ENCODE assay signal across 8 cellular contexts in genomic region chr22:29267858-29268510, GRCh38. TPM values are rescaled to one million over a fixed set of nuclear protein-coding genes. Genes with fewer than 3 reads are reported as not detected.
DNase-seq lines count a peak whose midpoint lies in the region; ATAC-seq and TF ChIP-seq lines count a peak whose summit lies in the region.

TSS of gene EWSR1 (plus strand) at chr22:29268268. CDS start at chr22:29268337, 69 bp downstream.
TSS of gene RHBDD3 (minus strand) at chr22:29267981. CDS start at chr22:29265626, 2,355 bp downstream.

- peaks cover 73% of the 10 kb centered on the region for H3K4me1 ChIP-seq in left ventricle myocardium inferior
- H3K4me1 ChIP-seq in upper lobe of right lung = peaks cover 49% of the 10 kb centered on the region

- H3K4me1 Mint-ChIP-seq in T-helper 1 cell treated with Interleukin-12 subunit alpha and Interleukin-12 subunit beta and Interleukin-4 antibody, amounts not matched to agents 30 μg/mL and 1 μg/mL, for 36 hours (ENCODE audit: low read depth) = peaks cover 38% of the 10 kb centered on the region
- peaks cover 41% of the 10 kb centered on the region for H3K4me1 Mint-ChIP-seq in progenitor cell of endocrine pancreas (ENCODE audit: low read depth)

- TF ChIP-seq CTCF in left ventricle myocardium inferior (IDR thresholded peaks at IDR 0.05; ENCODE audit: borderline replicate concordance) = peak; percentile 10
- no peak for TF ChIP-seq CTCF in progenitor cell of endocrine pancreas (IDR thresholded peaks at IDR 0.05; ENCODE audit: unreplicated experiment)
- no peak for TF ChIP-seq CTCF in upper lobe of right lung (IDR thresholded peaks at IDR 0.05)

- no peaks in the 10 kb centered on the region for H3K27me3 ChIP-seq in left ventricle myocardium inferior (ENCODE audit: low read depth)
- no peaks in the 10 kb centered on the region for H3K27me3 ChIP-seq in upper lobe of right lung

- H3K4me3 Mint-ChIP-seq in T-helper 1 cell treated with Interleukin-12 subunit alpha and Interleukin-12 subunit beta and Interleukin-4 antibody, amounts not matched to agents 30 μg/mL and 1 μg/mL, for 36 hours = peak within 1 kb of the TSS; percentile 92
- peak within 1 kb of the TSS; percentile 86 for H3K4me3 Mint-ChIP-seq in progenitor cell of endocrine pancreas (ENCODE audit: low read depth)

- H3K27me3 Mint-ChIP-seq in T-helper 1 cell treated with Interleukin-12 subunit alpha and Interleukin-12 subunit beta and Interleukin-4 antibody, amounts not matched to agents 30 μg/mL and 1 μg/mL, for 36 hours (ENCODE audit: low read depth) = peaks cover 3% of the 10 kb centered on the region
- no peaks in the 10 kb centered on the region for H3K27me3 Mint-ChIP-seq in progenitor cell of endocrine pancreas

- intact Hi-C loops in left ventricle myocardium inferior (cut with micrococcal nuclease) = no loop called here
- intact Hi-C loops in upper lobe of right lung (cut with DNase I) = no loop called here

- H3K9me3 Mint-ChIP-seq in T-helper 1 cell treated with Interleukin-12 subunit alpha and Interleukin-12 subunit beta and Interleukin-4 antibody, amounts not matched to agents 30 μg/mL and 1 μg/mL, for 36 hours = no peaks in the 10 kb centered on the region
- H3K9me3 Mint-ChIP-seq in progenitor cell of endocrine pancreas (ENCODE audit: low read depth) = no peaks in the 10 kb centered on the region

- H3K4me3 ChIP-seq in left ventricle myocardium inferior = peak within 1 kb of the TSS; percentile 95
- H3K4me3 ChIP-seq in upper lobe of right lung = peak within 1 kb of the TSS; percentile 95

- ATAC-seq in HG02885 (IDR thresholded peaks at IDR 0.05; ENCODE audit: poor library complexity, unreplicated experiment) (peak; percentile 81), upper lobe of right lung (peak; percentile 94)

- DNase-seq in NCI-H1694 treated with DMSO at 0.1 percent for 48 hours (lab: John Stamatoyannopoulos, UW) = peak; percentile 90
- DNase-seq in amniotic stem cell (lab: John Stamatoyannopoulos, UW) = peak; percentile 96
- peak; percentile 95 for DNase-seq in left ventricle myocardium inferior
- DNase-seq in progenitor cell of endocrine pancreas (ENCODE audit: low spot score, unreplicated experiment) = peak; percentile 97
- peak; percentile 97 for DNase-seq in upper lobe of right lung

- H3K9me3 ChIP-seq in left ventricle myocardium inferior (replicated peaks) (no peaks in the 10 kb centered on the region), upper lobe of right lung (no peaks in the 10 kb centered on the region)

- TF ChIP-seq POLR2A in GM15510 (IDR thresholded peaks at IDR 0.05; ENCODE audit: borderline replicate concordance, extremely low read depth, insufficient read length) = peak; percentile 69

- peaks cover 29% of the 10 kb centered on the region for H3K36me3 ChIP-seq in left ventricle myocardium inferior
- peaks cover 14% of the 10 kb centered on the region for H3K36me3 ChIP-seq in upper lobe of right lung

- H3K27ac Mint-ChIP-seq in T-helper 1 cell treated with Interleukin-12 subunit alpha and Interleukin-12 subunit beta and Interleukin-4 antibody, amounts not matched to agents 30 μg/mL and 1 μg/mL, for 36 hours = peak within 1 kb of the TSS; percentile 95
- H3K27ac Mint-ChIP-seq in progenitor cell of endocrine pancreas = peak within 1 kb of the TSS; percentile 100

- H3K27ac ChIP-seq in left ventricle myocardium inferior (replicated peaks) (peak within 1 kb of the TSS; percentile 100), upper lobe of right lung (peak within 1 kb of the TSS; percentile 100)

- peaks cover 33% of the 10 kb centered on the region for H3K36me3 Mint-ChIP-seq in T-helper 1 cell treated with Interleukin-12 subunit alpha and Interleukin-12 subunit beta and Interleukin-4 antibody, amounts not matched to agents 30 μg/mL and 1 μg/mL, for 36 hours (ENCODE audit: low read depth)
- H3K36me3 Mint-ChIP-seq in progenitor cell of endocrine pancreas (ENCODE audit: insufficient read depth) = peaks cover 18% of the 10 kb centered on the region

RNA-seq across cellular contexts. Expression of gene EWSR1, which starts in this region (rescaled TPM):
- total RNA-seq in left ventricle myocardium inferior (122 TPM), progenitor cell of endocrine pancreas (442 and 443 TPM in 2 replicates), upper lobe of right lung (149 TPM)

RNA-seq across cellular contexts. Expression of gene RHBDD3, which starts in this region (rescaled TPM):
- total RNA-seq in left ventricle myocardium inferior (15.0 TPM), progenitor cell of endocrine pancreas (65.1 and 66.4 TPM in 2 replicates), upper lobe of right lung (19.0 TPM)

Comparison
In these comparisons a context has a peak if more than half of its experiments do, and no peak if none do; other contexts are left out.
1. Peak in every context shown above with its lines: DNase-seq, ATAC-seq, H3K4me3 ChIP-seq and H3K27ac ChIP-seq.